In genomic region chr2:37324786-37325624, GRCh38 we compare ENCODE assay signal across 8 cellular contexts. TPM values are rescaled to one million over a fixed set of nuclear protein-coding genes. Genes with fewer than 3 reads are reported as not detected.
DNase-seq lines count a peak whose midpoint lies in the region; ATAC-seq and TF ChIP-seq lines count a peak whose summit lies in the region.

PRKD3 (minus strand) TSS chr2:37324833; CDS start chr2:37316524, 8,309 bp downstream.

- intact Hi-C loops in activated CD8-positive, alpha-beta T cell treated with anti-CD3 and anti-CD28 coated beads for 36 hours (cut with micrococcal nuclease), result loop anchor here (5.0 kb wide), 1 partner anchor 67 kb away; no protein-coding TSS in a partner anchor

- no peaks in the 10 kb centered on the region for H3K9me3 Mint-ChIP-seq in activated CD8-positive, alpha-beta T cell treated with anti-CD3 and anti-CD28 coated beads for 36 hours

- POLR2A ChIA-PET in activated CD8-positive, alpha-beta T cell treated with anti-CD3 and anti-CD28 coated beads for 36 hours (lab: Charles Lee), result interaction anchor here (0.8 to 1.7 kb wide), 8 partner anchors 11 to 66 kb away, joined by 3 to 6 read pairs (median 3); no protein-coding TSS in a partner anchor

- peak within 1 kb of the TSS; percentile 93 for H3K4me3 Mint-ChIP-seq in activated CD8-positive, alpha-beta T cell treated with anti-CD3 and anti-CD28 coated beads for 36 hours

- H3K36me3 Mint-ChIP-seq in activated CD8-positive, alpha-beta T cell treated with anti-CD3 and anti-CD28 coated beads for 36 hours (ENCODE audit: low read depth), result peaks cover 12% of the 10 kb centered on the region

- peak; percentile 52 for DNase-seq in 8988T
- peak; percentile 71 for DNase-seq in NCI-H345 treated with DMSO at 0.1 percent for 48 hours (lab: John Stamatoyannopoulos, UW; ENCODE audit: unreplicated experiment)
- peak; percentile 65 for DNase-seq in activated CD8-positive, alpha-beta T cell treated with anti-CD3 and anti-CD28 coated beads for 36 hours
- peak; percentile 53 for DNase-seq in effector CD8-positive, alpha-beta T cell (lab: John Stamatoyannopoulos, UW)
- DNase-seq in medulla oblongata (ENCODE audit: extremely low spot score), result peak; percentile 81
- peak; percentile 44 to 54 for DNase-seq in stimulated activated CD8-positive, alpha-beta memory T cell treated with anti-CD3 and anti-CD28 coated beads, Interleukin-15, amount 100 ng/mL, for 48 hours (ENCODE audit: low read depth in 2 of 2)

- ATAC-seq in GM18502 (IDR thresholded peaks at IDR 0.05; ENCODE audit: poor library complexity, unreplicated experiment), result peak; percentile 75
- ATAC-seq in HG02970 (IDR thresholded peaks at IDR 0.05; ENCODE audit: low FRiP score, unreplicated experiment), result peak; percentile 65
- peak; percentile 81 for ATAC-seq in activated CD8-positive, alpha-beta T cell treated with anti-CD3 and anti-CD28 coated beads for 36 hours

- peak within 1 kb of the TSS; percentile 94 for H3K27ac Mint-ChIP-seq in activated CD8-positive, alpha-beta T cell treated with anti-CD3 and anti-CD28 coated beads for 36 hours

- CTCF ChIA-PET in activated CD8-positive, alpha-beta T cell treated with anti-CD3 and anti-CD28 coated beads for 36 hours (lab: Charles Lee), result interaction anchor here (1.2 kb wide), 1 partner anchor 552 kb away, joined by 3 read pairs; no protein-coding TSS in a partner anchor

- TF ChIP-seq CTCF in activated CD8-positive, alpha-beta T cell treated with anti-CD3 and anti-CD28 coated beads for 36 hours (IDR thresholded peaks at IDR 0.05), result no peak

- H3K4me1 Mint-ChIP-seq in activated CD8-positive, alpha-beta T cell treated with anti-CD3 and anti-CD28 coated beads for 36 hours (ENCODE audit: low read depth), result peaks cover 29% of the 10 kb centered on the region

- H3K27me3 Mint-ChIP-seq in activated CD8-positive, alpha-beta T cell treated with anti-CD3 and anti-CD28 coated beads for 36 hours, result peaks cover 11% of the 10 kb centered on the region

RNA-seq across cellular contexts. Expression of gene PRKD3, which starts in this region (rescaled TPM):
- total RNA-seq in activated CD8-positive, alpha-beta T cell treated with anti-CD3 and anti-CD28 coated beads for 36 hours, result 10 to 100 TPM; 23.8 to 25.6 TPM

Comparison
In these comparisons a context has a peak if more than half of its experiments do, and no peak if none do; other contexts are left out.
1. Peak in every context shown above with its lines: DNase-seq and ATAC-seq.